ENCODE assay signal across 22 cellular contexts in genomic region chr5:163730206-163730782, GRCh38.
DNase-seq lines count a peak whose midpoint lies in the region; ATAC-seq and TF ChIP-seq lines count a peak whose summit lies in the region.
"Had no signal": no experiment of that assay in that cellular context is flagged by ENCODE, and none has a peak within 500 bp of the region (broad histone marks: within the 10 kb centered on the region; RNA-seq: fewer than 3 reads in every experiment).

No MANE protein-coding gene starts in this region.

- peaks cover 18% of the 10 kb centered on the region for H3K4me1 Mint-ChIP-seq in Calu3 (ENCODE audit: low read depth, unreplicated experiment)
- H3K4me1 Mint-ChIP-seq in naive thymus-derived CD8-positive, alpha-beta T cell: peaks cover 0 to 5% (median 0%) of the 10 kb centered on the region in 4 donors
- H3K4me1 Mint-ChIP-seq: activated CD4-positive, alpha-beta memory T cell treated with anti-CD3 and anti-CD28 coated beads, Interleukin-2, amount 10 ng/mL, durations not matched to agents 7 days and 5 days had no signal

- H2AFZ ChIP-seq in fibroblast of lung (ENCODE audit: low read length): peak overlapping the region; percentile 63
- H2AFZ ChIP-seq in osteoblast (ENCODE audit: low read length): peak overlapping the region; percentile 74

- TF ChIP-seq CTCF in Calu3 (IDR thresholded peaks at IDR 0.05; ENCODE audit: unreplicated experiment) (no peak), fibroblast of lung (conservative IDR thresholded peaks at IDR 0.05 in 1 of 2, IDR thresholded peaks at IDR 0.05 in 1 of 2; ENCODE audit: low read depth in 1 of 2, low read length in 2 of 2) (no peak), osteoblast (IDR thresholded peaks at IDR 0.05; ENCODE audit: extremely low read depth, low read depth, low read length) (no peak)

- H3K9ac ChIP-seq in fibroblast of lung (ENCODE audit: insufficient read depth, low read length): no peak overlapping the region

- H4K20me1 ChIP-seq in fibroblast of lung (ENCODE audit: control insufficient read depth, extremely low read depth, insufficient read depth, low read length): no peaks in the 10 kb centered on the region
- no peaks in the 10 kb centered on the region for H4K20me1 ChIP-seq in osteoblast (ENCODE audit: insufficient read depth, low read length)

- peaks cover 7% of the 10 kb centered on the region for H3K9me3 Mint-ChIP-seq in Calu3 (ENCODE audit: low read depth, unreplicated experiment)
- peaks cover 0 to 15% (median 2%) of the 10 kb centered on the region in 9 donors for H3K9me3 Mint-ChIP-seq in naive thymus-derived CD8-positive, alpha-beta T cell
- H3K9me3 Mint-ChIP-seq: activated CD4-positive, alpha-beta memory T cell treated with anti-CD3 and anti-CD28 coated beads, Interleukin-2, amount 10 ng/mL, durations not matched to agents 7 days and 5 days; T-helper 2 cell treated with Interferon-gamma antibody and Interleukin-4, amounts not matched to agents 5 μg/mL and 100 μg/mL, for 36 hours had no signal

- intact Hi-C loops in Calu3 (cut with micrococcal nuclease; ENCODE audit: unreplicated experiment): no loop called here

- H3K4me3 ChIP-seq in fibroblast of lung (replicated peaks in 1 of 4; ENCODE audit: control extremely low read depth in 1 of 4, insufficient read depth in 1 of 4, low read depth in 3 of 4, low read length in 4 of 4) (no peak overlapping the region), osteoblast (ENCODE audit: insufficient read depth, low read length) (no peak overlapping the region)
- H3K4me3 ChIP-seq: gastrocnemius medialis, SK-N-MC, stomach had no signal

- H3K27me3 ChIP-seq in fibroblast of lung (ENCODE audit: control insufficient read depth, insufficient read depth, low read length): no peaks in the 10 kb centered on the region
- H3K27me3 ChIP-seq in osteoblast (ENCODE audit: insufficient read depth, low read length): peaks cover 2% of the 10 kb centered on the region
- H3K27me3 ChIP-seq: gastrocnemius medialis, stomach had no signal

- H3K4me1 ChIP-seq in fibroblast of lung (ENCODE audit: control insufficient read depth, extremely low read depth, insufficient read depth, low read length) (peaks cover 3% of the 10 kb centered on the region), osteoblast (ENCODE audit: insufficient read depth, low read length) (no peaks in the 10 kb centered on the region)
- H3K4me1 ChIP-seq: gastrocnemius medialis, stomach had no signal

- H3K36me3 ChIP-seq in fibroblast of lung (ENCODE audit: control insufficient read depth, insufficient read depth, low read length) (no peaks in the 10 kb centered on the region), osteoblast (ENCODE audit: insufficient read depth, low read length) (no peaks in the 10 kb centered on the region)
- H3K36me3 ChIP-seq: gastrocnemius medialis, stomach, WERI-Rb-1 had no signal

- DNase-seq in Calu3 (peak; percentile 59), NCI-H748 (lab: John Stamatoyannopoulos, UW; ENCODE audit: unreplicated experiment) (peak; percentile 74), fibroblast of lung (ENCODE audit: low read depth in 2 of 2) (no peak), osteoblast (ENCODE audit: insufficient read length, low spot score, missing footprints) (no peak), GF-D8 (lab: John Stamatoyannopoulos, UW) (no peak), kidney glomerular epithelial cell (lab: John Stamatoyannopoulos, UW) (no peak)
- no peak for DNase-seq in naive thymus-derived CD8-positive, alpha-beta T cell
- DNase-seq: activated CD4-positive, alpha-beta memory T cell treated with anti-CD3 and anti-CD28 coated beads, Interleukin-2, amount 10 ng/mL, durations not matched to agents 7 days and 5 days; activated naive CD4-positive, alpha-beta T cell; amygdala; gastrocnemius medialis; midbrain; NCI-H146; stimulated activated CD4-positive, alpha-beta T cell treated with anti-CD3 and anti-CD28 coated beads, Interleukin-4, amount 100 ng/mL, for 1 hour; stomach; WERI-Rb-1 had no signal

- no TSS peak for BruUV-seq in Calu3 (replicated peaks; lab: Mats Ljungman, UMichigan)

- H3K4me2 ChIP-seq in fibroblast of lung (ENCODE audit: extremely low read depth, insufficient read depth, low read length) (no peak overlapping the region), osteoblast (ENCODE audit: insufficient read depth, low read length) (peak overlapping the region; percentile 24)

- H3K9me3 ChIP-seq in fibroblast of lung (ENCODE audit: control insufficient read depth, insufficient read depth, low read depth, low read length) (no peaks in the 10 kb centered on the region), osteoblast (ENCODE audit: low read depth, low read length) (no peaks in the 10 kb centered on the region)
- H3K9me3 ChIP-seq: gastrocnemius medialis had no signal

- POLR2A ChIA-PET in naive thymus-derived CD8-positive, alpha-beta T cell (lab: Charles Lee): no interaction called here

- no peaks in the 10 kb centered on the region for H3K79me2 ChIP-seq in fibroblast of lung (ENCODE audit: control insufficient read depth, insufficient read depth, low read length)
- no peaks in the 10 kb centered on the region for H3K79me2 ChIP-seq in osteoblast (ENCODE audit: insufficient read depth, low read length)

- no peaks in the 10 kb centered on the region for H3K36me3 Mint-ChIP-seq in Calu3 (ENCODE audit: insufficient read depth, unreplicated experiment)
- no peaks in the 10 kb centered on the region for H3K36me3 Mint-ChIP-seq in naive thymus-derived CD8-positive, alpha-beta T cell

- no peak for ATAC-seq in HG03025 (IDR thresholded peaks at IDR 0.05; ENCODE audit: low FRiP score, unreplicated experiment)
- ATAC-seq in naive thymus-derived CD8-positive, alpha-beta T cell: no peak
- ATAC-seq: gastrocnemius medialis, Panc1 had no signal

- CTCF ChIA-PET in Calu3 (lab: Charles Lee): interaction anchor here (1.3 kb wide), 1 partner anchor 34 kb away, joined by 4 read pairs; no protein-coding TSS in a partner anchor

- H3K27me3 Mint-ChIP-seq in Calu3 (ENCODE audit: unreplicated experiment): no peaks in the 10 kb centered on the region
- peaks cover 0 to 15% (median 2%) of the 10 kb centered on the region in 5 donors for H3K27me3 Mint-ChIP-seq in naive thymus-derived CD8-positive, alpha-beta T cell
- H3K27me3 Mint-ChIP-seq: activated CD4-positive, alpha-beta memory T cell treated with anti-CD3 and anti-CD28 coated beads, Interleukin-2, amount 10 ng/mL, durations not matched to agents 7 days and 5 days; dendritic cell treated with granulocyte-macrophage colony-stimulating factor and Interleukin-4, amounts not matched to agents 40 ng/mL and 50 ng/mL, for 4 days had no signal

- H3K27ac ChIP-seq in fibroblast of lung (ENCODE audit: insufficient read depth, low read length) (no peak overlapping the region), osteoblast (ENCODE audit: low read depth, low read length) (no peak overlapping the region)
- H3K27ac ChIP-seq: gastrocnemius medialis, HL-60, SK-N-MC, stomach, WERI-Rb-1 had no signal

- no peak overlapping the region for H3K27ac Mint-ChIP-seq in Calu3 (ENCODE audit: unreplicated experiment)
- no peak overlapping the region for H3K27ac Mint-ChIP-seq in naive thymus-derived CD8-positive, alpha-beta T cell
- H3K27ac Mint-ChIP-seq: activated CD4-positive, alpha-beta memory T cell treated with anti-CD3 and anti-CD28 coated beads, Interleukin-2, amount 10 ng/mL, durations not matched to agents 7 days and 5 days; dendritic cell treated with granulocyte-macrophage colony-stimulating factor and Interleukin-4, amounts not matched to agents 40 ng/mL and 50 ng/mL, for 4 days; T-helper 2 cell treated with Interferon-gamma antibody and Interleukin-4, amounts not matched to agents 5 μg/mL and 100 μg/mL, for 36 hours had no signal

- no peak overlapping the region for H3K4me3 Mint-ChIP-seq in Calu3 (ENCODE audit: low read depth, unreplicated experiment)
- H3K4me3 Mint-ChIP-seq in naive thymus-derived CD8-positive, alpha-beta T cell: no peak overlapping the region
- H3K4me3 Mint-ChIP-seq: activated CD4-positive, alpha-beta memory T cell treated with anti-CD3 and anti-CD28 coated beads, Interleukin-2, amount 10 ng/mL, durations not matched to agents 7 days and 5 days; dendritic cell treated with granulocyte-macrophage colony-stimulating factor and Interleukin-4, amounts not matched to agents 40 ng/mL and 50 ng/mL, for 4 days; T-helper 2 cell treated with Interferon-gamma antibody and Interleukin-4, amounts not matched to agents 5 μg/mL and 100 μg/mL, for 36 hours had no signal

Comparison
In these comparisons a context has a peak if more than half of its experiments do, and no peak if none do; other contexts are left out.
1. DNase-seq: peak in Calu3 (single experiment) and NCI-H748 (single experiment); none in fibroblast of lung (0 of 2), osteoblast (single experiment), GF-D8 (single experiment), kidney glomerular epithelial cell (single experiment) and naive thymus-derived CD8-positive, alpha-beta T cell (0 of 10).